In genomic region chr14:105408592-105408991, GRCh38 we compare ENCODE assay signal across 2 cellular contexts.
TF ChIP-seq lines count a peak whose summit lies in the region.

No MANE protein-coding gene starts in this region.

TF ChIP-seq in IMR-90, 13 proteins besides CTCF, POLR2A, EP300 and RAD21 (continued from another document):
- TF ChIP-seq SMC3 (IDR thresholded peaks at IDR 0.05; ENCODE audit: low read depth, low read length): no peak
TF ChIP-seq in IMR-90: peak in this region for 1.

TF ChIP-seq in WTC11, 78 proteins besides CTCF, POLR2A, EP300 and RAD21:
- TF ChIP-seq ZNF281 (CRISPR knock-in tag; IDR thresholded peaks at IDR 0.05) (no peak), ZNF232 (CRISPR knock-in tag; IDR thresholded peaks at IDR 0.05) (no peak)
